In genomic region chr6:138953451-138953850, GRCh38 we compare ENCODE assay signal across 13 cellular contexts. TPM values are rescaled to one million over a fixed set of nuclear protein-coding genes. Genes with fewer than 3 reads are reported as not detected.
A peak's percentile ranks its signal among the peaks of the same experiment; 100 is the strongest.
DNase-seq lines count a peak whose midpoint lies in the region; ATAC-seq lines count a peak whose summit lies in the region.
"Had no signal": no experiment of that assay in that cellular context is flagged by ENCODE, and none has a peak within 500 bp of the region (broad histone marks: within the 10 kb centered on the region; RNA-seq: fewer than 3 reads in every experiment).

No MANE protein-coding gene starts in this region.

- H3K27me3 ChIP-seq in skeletal muscle satellite cell (ENCODE audit: control insufficient read depth, insufficient read depth, low read length) = no peaks in the 10 kb centered on the region

- H3K27ac Mint-ChIP-seq in activated T-cell treated with anti-CD3 and anti-CD28 coated beads, Interleukin-2, amount 50 U/mL, for 72 hours = peak overlapping the region; percentile 92
- peak overlapping the region; percentile 78 for H3K27ac Mint-ChIP-seq in central memory CD8-positive, alpha-beta T cell (ENCODE audit: low read depth)
- H3K27ac Mint-ChIP-seq: activated naive CD8-positive, alpha-beta T cell treated with anti-CD3 and anti-CD28 coated beads, Interleukin-2, amount 10 ng/mL, durations not matched to agents 7 days and 5 days had no signal

- ATAC-seq in activated T-cell treated with anti-CD3 and anti-CD28 coated beads, Interleukin-2, amount 50 U/mL, for 72 hours (replicated peaks in 1 of 2) = no peak
- no peak for ATAC-seq in central memory CD8-positive, alpha-beta T cell (replicated peaks; ENCODE audit: extremely low read depth, poor library complexity, severe bottlenecking)
- ATAC-seq in GM18498 (IDR thresholded peaks at IDR 0.05; ENCODE audit: unreplicated experiment) (no peak), HG03442 (IDR thresholded peaks at IDR 0.05; ENCODE audit: unreplicated experiment) (no peak)

- H3K4me3 Mint-ChIP-seq in activated T-cell treated with anti-CD3 and anti-CD28 coated beads, Interleukin-2, amount 50 U/mL, for 72 hours = peak overlapping the region in 1 of 2 donors; percentile 5
- H3K4me3 Mint-ChIP-seq in central memory CD8-positive, alpha-beta T cell = no peak overlapping the region
- H3K4me3 Mint-ChIP-seq: activated naive CD8-positive, alpha-beta T cell treated with anti-CD3 and anti-CD28 coated beads, Interleukin-2, amount 10 ng/mL, durations not matched to agents 7 days and 5 days had no signal

- no peaks in the 10 kb centered on the region for H3K9me3 Mint-ChIP-seq in activated T-cell treated with anti-CD3 and anti-CD28 coated beads, Interleukin-2, amount 50 U/mL, for 72 hours
- no peaks in the 10 kb centered on the region for H3K9me3 Mint-ChIP-seq in central memory CD8-positive, alpha-beta T cell
- H3K9me3 Mint-ChIP-seq: activated naive CD8-positive, alpha-beta T cell treated with anti-CD3 and anti-CD28 coated beads, Interleukin-2, amount 10 ng/mL, durations not matched to agents 7 days and 5 days had no signal

- no peak overlapping the region for H3K4me3 ChIP-seq in skeletal muscle satellite cell (ENCODE audit: low read length)

- no peaks in the 10 kb centered on the region for H3K36me3 ChIP-seq in skeletal muscle satellite cell (ENCODE audit: insufficient read depth, low read length)

- peak overlapping the region; percentile 39 for H3K4me2 ChIP-seq in skeletal muscle satellite cell (ENCODE audit: low read length)

- H3K9ac ChIP-seq in skeletal muscle satellite cell (ENCODE audit: low read depth, low read length) = peak overlapping the region; percentile 12

- H3K36me3 Mint-ChIP-seq in activated T-cell treated with anti-CD3 and anti-CD28 coated beads, Interleukin-2, amount 50 U/mL, for 72 hours (ENCODE audit: insufficient read depth in 2 of 2) = peaks cover 2 to 5% of the 10 kb centered on the region in 2 donors
- H3K36me3 Mint-ChIP-seq in central memory CD8-positive, alpha-beta T cell (ENCODE audit: insufficient read depth) = peaks cover 8% of the 10 kb centered on the region

- peaks cover 74% of the 10 kb centered on the region for H3K4me1 Mint-ChIP-seq in activated T-cell treated with anti-CD3 and anti-CD28 coated beads, Interleukin-2, amount 50 U/mL, for 72 hours (ENCODE audit: low read depth)
- peaks cover 64% of the 10 kb centered on the region for H3K4me1 Mint-ChIP-seq in central memory CD8-positive, alpha-beta T cell

- H3K9me3 ChIP-seq in skeletal muscle satellite cell (replicated peaks; ENCODE audit: low read length) = no peaks in the 10 kb centered on the region

- DNase-seq in activated T-cell treated with anti-CD3 and anti-CD28 coated beads, Interleukin-2, amount 50 U/mL, for 72 hours = no peak
- DNase-seq in activated T-cell treated with anti-CD3 and anti-CD28 coated beads, Interleukin-2, amount 50 U/mL, for 48 hours = no peak
- peak; percentile 25 for DNase-seq in NCI-H226
- DNase-seq in central memory CD8-positive, alpha-beta T cell (ENCODE audit: low spot score in 2 of 2) = no peak
- DNase-seq in hepatic stellate cell (ENCODE audit: low spot score) = no peak
- DNase-seq: activated naive CD8-positive, alpha-beta T cell treated with anti-CD3 and anti-CD28 coated beads, Interleukin-2, amount 10 ng/mL, durations not matched to agents 7 days and 5 days; GOT3; NCI-H1092 treated with DMSO at 0.1 percent for 48 hours; stimulated activated CD4-positive, alpha-beta T cell treated with anti-CD3 and anti-CD28 coated beads, Interleukin-2, amount 100 ng/mL, for 48 hours; T-helper 9 cell had no signal

- peaks cover 23% of the 10 kb centered on the region for H3K4me1 ChIP-seq in skeletal muscle satellite cell (ENCODE audit: control insufficient read depth, insufficient read depth, low read length)

- no peaks in the 10 kb centered on the region for H3K27me3 Mint-ChIP-seq in activated T-cell treated with anti-CD3 and anti-CD28 coated beads, Interleukin-2, amount 50 U/mL, for 72 hours (ENCODE audit: low read depth)
- H3K27me3 Mint-ChIP-seq in central memory CD8-positive, alpha-beta T cell = no peaks in the 10 kb centered on the region
- H3K27me3 Mint-ChIP-seq: activated naive CD8-positive, alpha-beta T cell treated with anti-CD3 and anti-CD28 coated beads, Interleukin-2, amount 10 ng/mL, durations not matched to agents 7 days and 5 days had no signal

RNA-seq across cellular contexts. Expression of gene REPS1, which starts 34.6 kb away (rescaled TPM):
- 10 to 100 TPM; 92.0 to 92.9 TPM for total RNA-seq in activated T-cell treated with anti-CD3 and anti-CD28 coated beads, Interleukin-2, amount 50 U/mL, for 72 hours
- total RNA-seq in skeletal muscle satellite cell (2012; rRNA removed) = 58.3 and 71.9 TPM in 2 replicates
